12 cellular contexts compared by ENCODE assay signal in the genomic region with DNA sequence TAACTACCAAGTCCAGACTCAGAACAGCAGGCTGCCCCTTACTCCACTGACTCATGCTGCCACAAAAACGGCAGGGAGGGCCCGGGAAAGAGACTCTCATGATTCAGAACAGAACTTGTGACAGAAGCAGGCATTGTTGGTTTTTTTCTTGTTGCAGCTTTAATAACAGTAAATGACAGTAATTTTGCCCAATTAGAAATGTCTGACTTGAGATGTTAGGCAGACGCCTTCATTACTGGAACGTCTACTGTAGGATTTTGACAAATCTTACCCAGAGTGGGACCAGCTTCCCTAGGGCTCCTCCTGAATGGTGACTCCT.
DNase-seq lines count a peak whose midpoint lies in the region; ATAC-seq, FAIRE-seq and TF ChIP-seq lines count a peak whose summit lies in the region.
"Had no signal": no experiment of that assay in that cellular context is flagged by ENCODE, and none has a peak within 500 bp of the region (broad histone marks: within the 10 kb centered on the region; RNA-seq: fewer than 3 reads in every experiment).

No MANE protein-coding gene starts in this region.

- peak overlapping the region; percentile 62 for H3K4me2 ChIP-seq in osteoblast (ENCODE audit: insufficient read depth, low read length)

- peak; percentile 95 for FAIRE-seq in RCC 7860 (lab: Jason Lieb, UNC)

- H3K27ac ChIP-seq in osteoblast (ENCODE audit: low read depth, low read length) = peak overlapping the region; percentile 87
- H3K27ac ChIP-seq in dorsolateral prefrontal cortex = peak overlapping the region in 11 of 59 donors; percentile 2 to 59 (median 30)
- H3K27ac ChIP-seq: psoas muscle had no signal

- no peaks in the 10 kb centered on the region for H4K20me1 ChIP-seq in osteoblast (ENCODE audit: insufficient read depth, low read length)

- peaks cover 23% of the 10 kb centered on the region for H3K4me1 ChIP-seq in osteoblast (ENCODE audit: insufficient read depth, low read length)
- H3K4me1 ChIP-seq: psoas muscle had no signal

- intact Hi-C loops in dorsolateral prefrontal cortex (cut with DNase I) = loop anchor here in 1 of 2 donors (5.0 kb wide), 1 partner anchor 74 kb away; no protein-coding TSS in a partner anchor

- H3K9me3 ChIP-seq in osteoblast (ENCODE audit: low read depth, low read length) = no peaks in the 10 kb centered on the region
- H3K9me3 ChIP-seq: psoas muscle had no signal

- peak; percentile 38 for DNase-seq in Daoy (ENCODE audit: low read depth)
- peak; percentile 85 for DNase-seq in RCC 7860 (ENCODE audit: low spot score)
- peak; percentile 92 for DNase-seq in osteoblast (ENCODE audit: insufficient read length, low spot score, missing footprints)
- no peak for DNase-seq in NK-92 (lab: John Stamatoyannopoulos, UW; ENCODE audit: unreplicated experiment)
- no peak for DNase-seq in dorsolateral prefrontal cortex
- DNase-seq: activated naive CD8-positive, alpha-beta T cell treated with anti-CD3 and anti-CD28 coated beads for 36 hours; NCI-H2171 treated with DMSO at 0.1 percent for 48 hours; psoas muscle; stimulated activated CD8-positive, alpha-beta memory T cell treated with anti-CD3 and anti-CD28 coated beads, Interleukin-4, amount 100 ng/mL, for 48 hours had no signal

- H2AFZ ChIP-seq in osteoblast (ENCODE audit: low read length) = peak overlapping the region; percentile 81

- no peak overlapping the region for H3K4me3 ChIP-seq in osteoblast (ENCODE audit: insufficient read depth, low read length)
- H3K4me3 ChIP-seq in dorsolateral prefrontal cortex = no peak overlapping the region
- H3K4me3 ChIP-seq: psoas muscle had no signal

- TF ChIP-seq CTCF in osteoblast (IDR thresholded peaks at IDR 0.05; ENCODE audit: extremely low read depth, low read depth, low read length) (no peak), dorsolateral prefrontal cortex (IDR thresholded peaks at IDR 0.05 in 54 of 56, conservative IDR thresholded peaks at IDR 0.05 in 2 of 56; ENCODE audit: low read depth in 1 of 56, partially characterized antibody in 56 of 56) (no peak)

- H3K27me3 ChIP-seq in osteoblast (ENCODE audit: insufficient read depth, low read length) = no peaks in the 10 kb centered on the region
- no peaks in the 10 kb centered on the region for H3K27me3 ChIP-seq in dorsolateral prefrontal cortex

- peaks cover 7% of the 10 kb centered on the region for H3K79me2 ChIP-seq in osteoblast (ENCODE audit: insufficient read depth, low read length)

- no peaks in the 10 kb centered on the region for H3K36me3 ChIP-seq in osteoblast (ENCODE audit: insufficient read depth, low read length)

- ATAC-seq in esophagus mucosa = peak; percentile 93
- no peak for ATAC-seq in HG03108 (IDR thresholded peaks at IDR 0.05; ENCODE audit: unreplicated experiment)
- no peak for ATAC-seq in HG03442 (IDR thresholded peaks at IDR 0.05; ENCODE audit: unreplicated experiment)
- ATAC-seq: psoas muscle had no signal

Comparison
In these comparisons a context has a peak if more than half of its experiments do, and no peak if none do; other contexts are left out.
1. DNase-seq: peak in Daoy (single experiment), RCC 7860 (single experiment) and osteoblast (single experiment); none in NK-92 (single experiment) and dorsolateral prefrontal cortex (0 of 10).